19 cellular contexts compared by ENCODE assay signal in the genomic region with DNA sequence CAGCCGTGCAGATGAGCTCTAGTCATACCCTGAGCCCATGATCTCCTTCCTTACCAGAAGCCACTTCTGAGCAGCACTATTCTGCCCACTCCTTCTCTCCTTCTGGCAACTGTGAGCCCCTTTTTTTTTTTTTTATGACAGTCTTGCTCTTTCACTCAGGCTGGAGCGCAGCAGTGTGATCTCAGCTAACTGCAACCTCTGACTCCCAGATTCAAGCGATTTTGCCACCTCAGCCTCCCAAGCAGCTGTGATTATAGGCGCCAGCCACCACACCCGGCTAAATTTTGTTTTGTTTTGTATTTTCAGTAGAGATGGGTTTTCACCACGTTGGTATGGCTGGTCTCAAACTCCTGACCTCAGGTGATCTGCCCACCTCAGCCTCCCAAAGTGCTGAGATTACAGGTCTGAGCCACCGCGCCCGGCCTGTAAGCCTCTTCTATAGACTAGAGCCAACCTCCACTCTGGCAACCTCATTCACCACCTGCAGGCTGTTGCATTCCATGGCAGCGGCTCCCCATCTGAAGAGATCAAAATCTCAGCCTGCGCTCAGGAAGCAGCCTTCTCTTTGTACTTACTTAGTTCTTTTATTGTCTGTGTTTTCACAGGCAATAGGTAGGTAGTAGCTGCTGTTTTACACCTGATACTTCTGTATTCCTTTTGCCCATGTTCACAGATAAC. TPM values are rescaled to one million over a fixed set of nuclear protein-coding genes. Genes with fewer than 3 reads are reported as not detected.
DNase-seq lines count a peak whose midpoint lies in the region; ATAC-seq and TF ChIP-seq lines count a peak whose summit lies in the region.
"Had no signal": no experiment of that assay in that cellular context is flagged by ENCODE, and none has a peak within 500 bp of the region (broad histone marks: within the 10 kb centered on the region; RNA-seq: fewer than 3 reads in every experiment).

No MANE protein-coding gene starts in this region.

- H3K4me3 Mint-ChIP-seq in activated T-helper 17 cell treated with anti-CD3 and anti-CD28 coated beads, Interleukin-2, amount 50 U/mL, for 72 hours: peak overlapping the region; percentile 63
- H3K4me3 Mint-ChIP-seq: stimulated activated memory B cell treated with anti-CD40 and anti-IgM and Interleukin-4, amounts not matched to agents 10 μg/mL and 1 μg/mL and 100 μg/mL, for 72 hours had no signal

- POLR2A ChIA-PET in HCT116 (lab: Charles Lee): no interaction called here

- H3K9me3 Mint-ChIP-seq in activated T-helper 17 cell treated with anti-CD3 and anti-CD28 coated beads, Interleukin-2, amount 50 U/mL, for 72 hours: no peaks in the 10 kb centered on the region

- intact Hi-C loops in HCT116 (cut with micrococcal nuclease): no loop called here
- intact Hi-C loops in sciatic nerve (cut with DNase I): no loop called here

- H3K27ac ChIP-seq in HCT116 (ENCODE audit: low read depth, low read length) (no peak overlapping the region), osteoblast (ENCODE audit: low read depth, low read length) (no peak overlapping the region)
- H3K27ac ChIP-seq: BLaER1 treated with 17β-estradiol and CSF1 and Interleukin-3, amounts not matched to agents 10 nM and 100 nM; sigmoid colon had no signal

- no peak overlapping the region for H3K9ac ChIP-seq in HCT116 (ENCODE audit: low read length)
- H3K9ac ChIP-seq: BLaER1 treated with 17β-estradiol and CSF1 and Interleukin-3, amounts not matched to agents 10 nM and 100 nM had no signal

- H3K79me2 ChIP-seq in HCT116 (ENCODE audit: insufficient read depth, low read length) (no peaks in the 10 kb centered on the region), osteoblast (ENCODE audit: insufficient read depth, low read length) (no peaks in the 10 kb centered on the region)

- no peaks in the 10 kb centered on the region for H4K20me1 ChIP-seq in HCT116 (ENCODE audit: insufficient read depth)
- H4K20me1 ChIP-seq in osteoblast (ENCODE audit: insufficient read depth, low read length): no peaks in the 10 kb centered on the region
- H4K20me1 ChIP-seq: BLaER1 treated with 17β-estradiol and CSF1 and Interleukin-3, amounts not matched to agents 10 nM and 100 nM had no signal

- H3K27ac Mint-ChIP-seq in activated T-helper 17 cell treated with anti-CD3 and anti-CD28 coated beads, Interleukin-2, amount 50 U/mL, for 72 hours: peak overlapping the region; percentile 97
- H3K27ac Mint-ChIP-seq: stimulated activated memory B cell treated with anti-CD40 and anti-IgM and Interleukin-4, amounts not matched to agents 10 μg/mL and 1 μg/mL and 100 μg/mL, for 72 hours had no signal

- H2AFZ ChIP-seq in HCT116 (ENCODE audit: low read depth, low read length, poor library complexity, severe bottlenecking) (no peak overlapping the region), osteoblast (ENCODE audit: low read length) (peak overlapping the region; percentile 47)

- no peak for TF ChIP-seq RAD21 in HCT116 (IDR thresholded peaks at IDR 0.05; ENCODE audit: low read depth)

- H3K36me3 ChIP-seq in HCT116 (ENCODE audit: control insufficient read depth in 1 of 2, insufficient read depth in 2 of 2, low read length in 2 of 2) (no peaks in the 10 kb centered on the region), osteoblast (ENCODE audit: insufficient read depth, low read length) (no peaks in the 10 kb centered on the region)
- H3K36me3 ChIP-seq: BLaER1 treated with 17β-estradiol and CSF1 and Interleukin-3, amounts not matched to agents 10 nM and 100 nM; HAP-1; sigmoid colon had no signal

- no peaks in the 10 kb centered on the region for H3K9me2 ChIP-seq in HCT116 (ENCODE audit: insufficient read depth)

- H3K4me2 ChIP-seq in HCT116 (ENCODE audit: low read length) (no peak overlapping the region), osteoblast (ENCODE audit: insufficient read depth, low read length) (no peak overlapping the region)

- H3K4me1 ChIP-seq in HCT116 (ENCODE audit: control insufficient read depth in 1 of 2, insufficient read depth in 2 of 2, low read length in 2 of 2) (no peaks in the 10 kb centered on the region), osteoblast (ENCODE audit: insufficient read depth, low read length) (peaks cover 2% of the 10 kb centered on the region)
- H3K4me1 ChIP-seq: sigmoid colon had no signal

- no peak for TF ChIP-seq POLR2A in HCT116 (IDR thresholded peaks at IDR 0.05; ENCODE audit: borderline replicate concordance, extremely low read depth, insufficient read depth, insufficient read length)

- no peaks in the 10 kb centered on the region for H3K27me3 Mint-ChIP-seq in activated T-helper 17 cell treated with anti-CD3 and anti-CD28 coated beads, Interleukin-2, amount 50 U/mL, for 72 hours

- no peak overlapping the region for H3K4me3 ChIP-seq in HCT116 (replicated peaks in 1 of 2; ENCODE audit: low read depth in 1 of 2, low read length in 2 of 2)
- H3K4me3 ChIP-seq in osteoblast (ENCODE audit: insufficient read depth, low read length): no peak overlapping the region
- H3K4me3 ChIP-seq: BLaER1 treated with 17β-estradiol and CSF1 and Interleukin-3, amounts not matched to agents 10 nM and 100 nM; HAP-1; sigmoid colon had no signal

- no peaks in the 10 kb centered on the region for H3K36me3 Mint-ChIP-seq in activated T-helper 17 cell treated with anti-CD3 and anti-CD28 coated beads, Interleukin-2, amount 50 U/mL, for 72 hours (ENCODE audit: low read depth)
- H3K36me3 Mint-ChIP-seq: stimulated activated memory B cell treated with anti-CD40 and anti-IgM and Interleukin-4, amounts not matched to agents 10 μg/mL and 1 μg/mL and 100 μg/mL, for 72 hours had no signal

- peaks cover 31% of the 10 kb centered on the region for H3K4me1 Mint-ChIP-seq in activated T-helper 17 cell treated with anti-CD3 and anti-CD28 coated beads, Interleukin-2, amount 50 U/mL, for 72 hours

- DNase-seq in activated CD4-positive, alpha-beta T cell treated with anti-CD3 and anti-CD28 coated beads for 48 hours: peak; percentile 54
- no peak for DNase-seq in activated CD4-positive, alpha-beta T cell treated with anti-CD3 and anti-CD28 coated beads, Interleukin-2, amount 50 U/mL, for 1 hour
- no peak for DNase-seq in HCT116 (ENCODE audit: low read depth, low spot score)
- DNase-seq in osteoblast (ENCODE audit: insufficient read length, low spot score, missing footprints): no peak
- DNase-seq in sciatic nerve (ENCODE audit: low spot score): no peak
- DNase-seq: caudate nucleus; effector CD8-positive, alpha-beta T cell; hippocampal formation; NCI-H1436 treated with DMSO at 0.1 percent for 48 hours; NCI-H345; nucleus accumbens; SHP77; sigmoid colon had no signal

- BruUV-seq in HCT116 (replicated peaks; lab: Mats Ljungman, UMichigan): no TSS peak

- 0 out of 2 replicates have a peak, but pooled peaks have one; percentile 46 for ATAC-seq in HCT116
- peak; percentile 68 for ATAC-seq in activated T-helper 17 cell treated with anti-CD3 and anti-CD28 coated beads, Interleukin-2, amount 50 U/mL, for 72 hours (replicated peaks)
- ATAC-seq in GM18868 (IDR thresholded peaks at IDR 0.05; ENCODE audit: unreplicated experiment): no peak
- ATAC-seq in sciatic nerve: no peak
- ATAC-seq in GM21381 (IDR thresholded peaks at IDR 0.05; ENCODE audit: unreplicated experiment): no peak
- ATAC-seq: stimulated activated memory B cell treated with anti-CD40 and anti-IgM and Interleukin-4, amounts not matched to agents 10 μg/mL and 1 μg/mL and 100 μg/mL, for 72 hours had no signal

- H3K9me3 ChIP-seq in HCT116 (ENCODE audit: control insufficient read depth in 1 of 2, insufficient read depth in 1 of 2, low read depth in 1 of 2, low read length in 2 of 2) (no peaks in the 10 kb centered on the region), osteoblast (ENCODE audit: low read depth, low read length) (no peaks in the 10 kb centered on the region)
- H3K9me3 ChIP-seq: HAP-1, sigmoid colon had no signal

- RAD21 ChIA-PET in HCT116 (lab: Charles Lee; ENCODE audit: low non-redundant PET in 1 of 2, low total read pairs in 2 of 2, uncharacterized antibody in 2 of 2, unreplicated experiment in 2 of 2): no interaction called here

- H3K27me3 ChIP-seq in HCT116 (ENCODE audit: insufficient read depth, low read length) (no peaks in the 10 kb centered on the region), osteoblast (ENCODE audit: insufficient read depth, low read length) (no peaks in the 10 kb centered on the region)
- H3K27me3 ChIP-seq: BLaER1 treated with 17β-estradiol and CSF1 and Interleukin-3, amounts not matched to agents 10 nM and 100 nM; sigmoid colon had no signal

- TF ChIP-seq CTCF in HCT116 (IDR thresholded peaks at IDR 0.05 in 2 of 3, conservative IDR thresholded peaks at IDR 0.05 in 1 of 3; ENCODE audit: borderline replicate concordance in 1 of 3, insufficient read depth in 1 of 3, low read depth in 2 of 3, low read length in 2 of 3) (no peak), osteoblast (IDR thresholded peaks at IDR 0.05; ENCODE audit: extremely low read depth, low read depth, low read length) (no peak)

- CTCF ChIA-PET in HCT116 (lab: Charles Lee): interaction anchor here (1.3 to 2.1 kb wide), 2 partner anchors 22 to 32 kb away, joined by 3 to 8 read pairs; no protein-coding TSS in a partner anchor

TF ChIP-seq in HCT116, 20 proteins besides CTCF, POLR2A, EP300 and RAD21 (continues in another document):
- TF ChIP-seq ELF1 (IDR thresholded peaks at IDR 0.05; ENCODE audit: borderline replicate concordance, low read depth): no peak
- TF ChIP-seq, protein P1, sequence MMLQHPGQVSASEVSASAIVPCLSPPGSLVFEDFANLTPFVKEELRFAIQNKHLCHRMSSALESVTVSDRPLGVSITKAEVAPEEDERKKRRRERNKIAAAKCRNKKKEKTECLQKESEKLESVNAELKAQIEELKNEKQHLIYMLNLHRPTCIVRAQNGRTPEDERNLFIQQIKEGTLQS (IDR thresholded peaks at IDR 0.05): no peak

RNA-seq across cellular contexts. Expression of gene NDFIP2, which starts 34.8 kb away (rescaled TPM):
- total RNA-seq in HCT116 (2021; ENCODE audit: unreplicated experiment) (49.6 TPM), osteoblast (47.1 and 56.5 TPM in 2 replicates), sciatic nerve (31.8 TPM)
- polyA plus RNA-seq in HCT116 (2012): 25.4 and 25.7 TPM in 2 replicates
- 100 to 1,000 TPM in 1 of 2 donors, 10 to 100 TPM in 1; 80.6 to 129 TPM for total RNA-seq in activated T-helper 17 cell treated with anti-CD3 and anti-CD28 coated beads, Interleukin-2, amount 50 U/mL, for 72 hours

RNA-seq across cellular contexts. Expression of gene RBM26, which starts 40.1 kb away (rescaled TPM):
- 52.5 TPM for total RNA-seq in HCT116 (2021; ENCODE audit: unreplicated experiment)
- polyA plus RNA-seq in HCT116 (2012): 14.2 and 18.7 TPM in 2 replicates
- total RNA-seq in activated T-helper 17 cell treated with anti-CD3 and anti-CD28 coated beads, Interleukin-2, amount 50 U/mL, for 72 hours: 10 to 100 TPM; 56.8 to 71.8 TPM
- 32.7 and 35.5 TPM in 2 replicates for total RNA-seq in osteoblast
- 65.9 TPM for total RNA-seq in sciatic nerve

Comparison
In these comparisons a context has a peak if more than half of its experiments do, and no peak if none do; other contexts are left out.
1. ATAC-seq: peak in HCT116 (single experiment) and activated T-helper 17 cell treated with anti-CD3 and anti-CD28 coated beads, Interleukin-2, amount 50 U/mL, for 72 hours (single experiment); none in GM18868 (single experiment), sciatic nerve (single experiment) and GM21381 (single experiment).